ENCODE assay signal across 8 cellular contexts in the genomic region with DNA sequence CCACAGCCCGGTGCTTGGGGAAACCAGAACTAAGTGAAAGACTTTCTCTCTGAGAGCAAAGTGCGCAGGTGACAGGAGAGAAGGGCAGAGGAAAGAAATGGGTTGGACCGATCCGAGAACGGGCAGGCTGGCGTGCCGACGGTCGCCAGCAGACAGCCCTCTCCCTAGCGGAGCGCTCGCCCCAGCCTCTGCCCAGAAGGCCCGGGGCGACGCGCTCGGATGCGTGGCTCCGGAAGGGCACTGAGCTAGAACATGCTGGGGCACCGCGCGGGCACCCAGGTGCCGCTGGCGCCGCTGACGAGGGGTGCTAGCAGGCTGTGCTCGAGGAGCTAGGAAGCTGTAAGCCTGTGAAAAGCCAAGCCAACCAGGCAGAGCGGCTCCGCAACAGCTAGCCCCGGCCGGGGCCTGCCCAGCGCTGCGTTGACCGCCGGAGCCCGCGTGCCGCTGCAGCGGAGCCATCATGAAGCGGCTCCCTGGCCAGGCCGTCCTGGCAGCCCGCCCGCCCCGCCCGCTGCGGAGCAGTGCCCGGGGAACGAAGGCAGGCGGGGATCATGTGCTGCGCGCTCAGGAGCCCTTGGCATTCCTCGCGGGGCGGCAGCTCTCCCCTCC. TPM values are rescaled to one million over a fixed set of nuclear protein-coding genes. Genes with fewer than 3 reads are reported as not detected.
A peak's percentile ranks its signal among the peaks of the same experiment; 100 is the strongest.
DNase-seq lines count a peak whose midpoint lies in the region; ATAC-seq and TF ChIP-seq lines count a peak whose summit lies in the region.

No MANE protein-coding gene starts in this region.

- H3K4me1 Mint-ChIP-seq in central memory CD8-positive, alpha-beta T cell: peaks cover 11% of the 10 kb centered on the region
- peaks cover 5 to 15% of the 10 kb centered on the region in 2 donors for H3K4me1 Mint-ChIP-seq in immature natural killer cell

- H3K36me3 ChIP-seq in WERI-Rb-1 (no peaks in the 10 kb centered on the region), skeletal muscle tissue (ENCODE audit: control insufficient read depth in 3 of 3, insufficient read depth in 3 of 3, low read length in 3 of 3) (no peaks in the 10 kb centered on the region)

- H3K4me1 ChIP-seq in skeletal muscle tissue (ENCODE audit: control insufficient read depth in 3 of 3, insufficient read depth in 3 of 3, low read length in 3 of 3): peaks cover 0 to 10% (median 7%) of the 10 kb centered on the region in 3 donors

- H3K9ac ChIP-seq in skeletal muscle tissue (ENCODE audit: low read depth in 1 of 3, low read length in 3 of 3): peak overlapping the region; percentile 88 to 92 (median 91)

- H3K27me3 Mint-ChIP-seq in central memory CD8-positive, alpha-beta T cell: no peaks in the 10 kb centered on the region
- H3K27me3 Mint-ChIP-seq in immature natural killer cell (ENCODE audit: low read depth in 3 of 3): peaks cover 2 to 5% (median 3%) of the 10 kb centered on the region in 3 donors

- H3K36me3 Mint-ChIP-seq in central memory CD8-positive, alpha-beta T cell (ENCODE audit: insufficient read depth): no peaks in the 10 kb centered on the region
- peaks cover 0 to 7% (median 0%) of the 10 kb centered on the region in 3 donors for H3K36me3 Mint-ChIP-seq in immature natural killer cell

- DNase-seq in COLO668 (lab: John Stamatoyannopoulos, UW; ENCODE audit: unreplicated experiment) (peak; percentile 85), HL-60 (ENCODE audit: low read depth in 1 of 2, low spot score in 1 of 2) (peak in 1 of 2 experiments; percentile 14), WERI-Rb-1 (peak; percentile 37), immature natural killer cell (peak; percentile 45 to 63 (median 55)), NOMO-1 treated with DMSO at 0.1 percent for 48 hours (lab: John Stamatoyannopoulos, UW; ENCODE audit: unreplicated experiment) (no peak)
- DNase-seq in central memory CD8-positive, alpha-beta T cell (ENCODE audit: low spot score in 2 of 2): peak; percentile 30 to 32

- no peaks in the 10 kb centered on the region for H3K9me3 Mint-ChIP-seq in central memory CD8-positive, alpha-beta T cell
- H3K9me3 Mint-ChIP-seq in immature natural killer cell: no peaks in the 10 kb centered on the region

- H3K27ac ChIP-seq in HL-60 (replicated peaks) (no peak overlapping the region), WERI-Rb-1 (no peak overlapping the region), skeletal muscle tissue (ENCODE audit: low read depth, low read length) (peak overlapping the region; percentile 77)

- peak; percentile 71 for ATAC-seq in GM19467 (IDR thresholded peaks at IDR 0.05; ENCODE audit: unreplicated experiment)
- ATAC-seq in central memory CD8-positive, alpha-beta T cell (replicated peaks; ENCODE audit: extremely low read depth, poor library complexity, severe bottlenecking): peak; percentile 93

- H3K4me3 ChIP-seq in HL-60 (replicated peaks; ENCODE audit: insufficient read depth, low read length) (peak overlapping the region; percentile 33), WERI-Rb-1 (ENCODE audit: low read depth, low read length) (peak overlapping the region; percentile 50), skeletal muscle tissue (ENCODE audit: low read length in 3 of 3) (peak overlapping the region; percentile 77 to 78 (median 77))

- peak overlapping the region; percentile 77 for H3K4me3 Mint-ChIP-seq in central memory CD8-positive, alpha-beta T cell
- peak overlapping the region; percentile 78 to 89 (median 82) for H3K4me3 Mint-ChIP-seq in immature natural killer cell

- no peak for TF ChIP-seq CTCF in HL-60 (IDR thresholded peaks at IDR 0.05; ENCODE audit: insufficient read depth, low read length)
- TF ChIP-seq CTCF in WERI-Rb-1 (IDR thresholded peaks at IDR 0.05; ENCODE audit: low read depth, low read length): no peak

- H3K27ac Mint-ChIP-seq in central memory CD8-positive, alpha-beta T cell (ENCODE audit: low read depth): peak overlapping the region; percentile 35
- H3K27ac Mint-ChIP-seq in immature natural killer cell: peak overlapping the region in 3 of 6 donors; percentile 38 to 70 (median 50)

- H3K27me3 ChIP-seq in HL-60 (ENCODE audit: insufficient read depth, poor library complexity, severe bottlenecking) (peaks cover 42% of the 10 kb centered on the region), WERI-Rb-1 (ENCODE audit: insufficient read depth, low read depth, severe bottlenecking) (peaks cover 17% of the 10 kb centered on the region), skeletal muscle tissue (ENCODE audit: control insufficient read depth in 3 of 3, insufficient read depth in 3 of 3, low read length in 3 of 3) (no peaks in the 10 kb centered on the region)

- H3K9me3 ChIP-seq in WERI-Rb-1 (ENCODE audit: severe bottlenecking): no peaks in the 10 kb centered on the region
- H3K9me3 ChIP-seq in skeletal muscle tissue (ENCODE audit: control insufficient read depth in 3 of 3, low read length in 3 of 3): no peaks in the 10 kb centered on the region

RNA-seq across cellular contexts. Expression of gene RRAS2, which starts 22.1 kb away (rescaled TPM):
- 10 to 100 TPM; 66.4 to 96.4 (median 85.9) TPM for polyA plus RNA-seq in immature natural killer cell
- total RNA-seq in skeletal muscle tissue: 39.7 TPM
